In the genomic region with DNA sequence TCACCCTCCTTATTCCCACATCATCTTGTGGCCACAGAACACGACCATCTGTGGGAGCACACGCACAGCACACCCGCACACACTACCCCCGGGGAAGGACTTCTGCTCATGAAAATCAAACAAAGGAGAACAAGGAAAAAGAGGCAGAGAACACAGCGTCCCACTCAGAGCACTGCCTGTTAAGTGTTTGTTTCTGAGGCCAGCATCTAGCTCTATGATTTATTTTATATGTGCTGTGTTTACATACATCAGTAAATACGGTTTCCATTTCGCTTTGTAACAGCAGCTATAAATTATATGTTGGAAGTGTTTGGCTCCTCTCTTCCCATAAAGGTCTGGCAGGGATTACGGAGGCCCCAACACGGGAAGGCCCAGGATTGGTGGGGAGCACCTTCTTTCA, we compare ENCODE assay signal across 15 cellular contexts.
"Had no signal": no experiment of that assay in that cellular context is flagged by ENCODE, and none has a peak within 500 bp of the region (broad histone marks: within the 10 kb centered on the region; RNA-seq: fewer than 3 reads in every experiment).

No MANE protein-coding gene starts in this region.

- H3K27me3 ChIP-seq: brain microvascular endothelial cell, esophagus muscularis mucosa, right atrium auricular region had no signal

- H3K9me3 ChIP-seq: esophagus muscularis mucosa, right atrium auricular region had no signal

- H3K27ac Mint-ChIP-seq: activated T-helper 17 cell treated with anti-CD3 and anti-CD28 coated beads, Interleukin-2, amount 50 U/mL, for 72 hours; memory B cell; naive thymus-derived CD8-positive, alpha-beta T cell; stimulated activated memory B cell treated with anti-CD40 and anti-IgM and Interleukin-4, amounts not matched to agents 10 μg/mL and 1 μg/mL and 100 μg/mL, for 72 hours had no signal

- DNase-seq: activated CD4-positive, alpha-beta T cell treated with anti-CD3 and anti-CD28 coated beads, Interleukin-2, amount 50 U/mL, for 1 hour; activated naive CD4-positive, alpha-beta T cell treated with Interleukin-2 at 50 U/mL for 16 hours; activated T-cell treated with anti-CD3 and anti-CD28 coated beads for 4 hours; brain microvascular endothelial cell; hippocampal formation; left ventricle myocardium superior; naive thymus-derived CD8-positive, alpha-beta T cell; stimulated activated CD4-positive, alpha-beta T cell treated with anti-CD3 and anti-CD28 coated beads, Interleukin-2, amount 100 ng/mL, for 48 hours had no signal

- H3K27ac ChIP-seq: brain microvascular endothelial cell, coronary artery, esophagus muscularis mucosa, right atrium auricular region had no signal

- H3K4me3 ChIP-seq: coronary artery, esophagus muscularis mucosa, right atrium auricular region had no signal

- H3K9me3 Mint-ChIP-seq: activated T-helper 17 cell treated with anti-CD3 and anti-CD28 coated beads, Interleukin-2, amount 50 U/mL, for 72 hours; central memory CD8-positive, alpha-beta T cell; memory B cell; naive thymus-derived CD8-positive, alpha-beta T cell; stimulated activated memory B cell treated with anti-CD40 and anti-IgM and Interleukin-4, amounts not matched to agents 10 μg/mL and 1 μg/mL and 100 μg/mL, for 72 hours had no signal

- H3K27me3 Mint-ChIP-seq: activated T-helper 17 cell treated with anti-CD3 and anti-CD28 coated beads, Interleukin-2, amount 50 U/mL, for 72 hours; central memory CD8-positive, alpha-beta T cell; memory B cell; naive thymus-derived CD8-positive, alpha-beta T cell; stimulated activated memory B cell treated with anti-CD40 and anti-IgM and Interleukin-4, amounts not matched to agents 10 μg/mL and 1 μg/mL and 100 μg/mL, for 72 hours had no signal

- H3K4me3 Mint-ChIP-seq: activated T-helper 17 cell treated with anti-CD3 and anti-CD28 coated beads, Interleukin-2, amount 50 U/mL, for 72 hours; central memory CD8-positive, alpha-beta T cell; memory B cell; naive thymus-derived CD8-positive, alpha-beta T cell; stimulated activated memory B cell treated with anti-CD40 and anti-IgM and Interleukin-4, amounts not matched to agents 10 μg/mL and 1 μg/mL and 100 μg/mL, for 72 hours had no signal

- ATAC-seq: activated T-helper 17 cell treated with anti-CD3 and anti-CD28 coated beads, Interleukin-2, amount 50 U/mL, for 72 hours; left ventricle myocardium superior; naive thymus-derived CD8-positive, alpha-beta T cell; stimulated activated memory B cell treated with anti-CD40 and anti-IgM and Interleukin-4, amounts not matched to agents 10 μg/mL and 1 μg/mL and 100 μg/mL, for 72 hours had no signal

- H3K36me3 Mint-ChIP-seq: naive thymus-derived CD8-positive, alpha-beta T cell had no signal

- H3K36me3 ChIP-seq: brain microvascular endothelial cell, right atrium auricular region had no signal

- H3K4me1 ChIP-seq: esophagus muscularis mucosa, right atrium auricular region had no signal
